ENCODE assay signal across 16 cellular contexts in the genomic region with DNA sequence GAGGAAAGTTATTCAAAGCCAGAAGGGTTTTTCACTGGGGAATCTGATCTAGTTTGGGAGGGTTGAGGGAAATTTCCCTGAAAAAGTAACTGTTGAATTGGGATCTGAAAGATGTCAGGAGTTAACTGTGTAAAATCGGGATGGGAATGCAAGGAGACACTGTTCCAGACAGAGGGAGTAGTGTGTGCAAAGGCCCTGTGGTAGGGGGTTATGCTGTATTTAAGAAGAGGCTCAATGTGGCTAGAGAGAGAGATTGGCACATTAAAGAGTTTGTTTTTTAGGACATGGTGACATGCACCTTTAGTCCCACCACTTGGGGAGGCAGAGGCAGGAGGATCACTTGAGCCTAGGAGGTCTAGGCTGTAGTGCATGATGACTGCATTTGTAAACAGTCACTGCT. TPM values are rescaled to one million over a fixed set of nuclear protein-coding genes. Genes with fewer than 3 reads are reported as not detected.
A peak's percentile ranks its signal among the peaks of the same experiment; 100 is the strongest.
DNase-seq lines count a peak whose midpoint lies in the region; ATAC-seq, FAIRE-seq and TF ChIP-seq lines count a peak whose summit lies in the region.
"Had no signal": no experiment of that assay in that cellular context is flagged by ENCODE, and none has a peak within 500 bp of the region (broad histone marks: within the 10 kb centered on the region; RNA-seq: fewer than 3 reads in every experiment).

No MANE protein-coding gene starts in this region.

- peak overlapping the region; percentile 22; the same call in 1 of the 2 replicates for H3K27ac Mint-ChIP-seq in WTC11
- H3K27ac Mint-ChIP-seq: CD8-positive, alpha-beta memory T cell had no signal

- H3K27me3 ChIP-seq in HCT116 (ENCODE audit: insufficient read depth, low read length) (no peaks in the 10 kb centered on the region), trophoblast cell (ENCODE audit: insufficient read depth, low read length) (no peaks in the 10 kb centered on the region), HepG2 (ENCODE audit: control insufficient read depth in 1 of 2, insufficient read depth in 2 of 2, low read length in 2 of 2) (peaks cover 0 to under 1% of the 10 kb centered on the region in 2 experiments; a peak in 2 of 5 replicates)
- H3K27me3 ChIP-seq: BLaER1 had no signal

- peaks cover 16% of the 10 kb centered on the region for H3K79me1 ChIP-seq in trophoblast cell (ENCODE audit: low read length)

- no peak overlapping the region for H2BK12ac ChIP-seq in trophoblast cell (ENCODE audit: low read length)

- no peaks in the 10 kb centered on the region for H3K9me2 ChIP-seq in HCT116 (ENCODE audit: insufficient read depth)

- TF ChIP-seq RAD21 in HCT116 (IDR thresholded peaks at IDR 0.05; ENCODE audit: low read depth) (no peak), HepG2 (CRISPR knock-in tag; IDR thresholded peaks at IDR 0.05) (no peak)

- TF ChIP-seq EP300 in HepG2 (IDR thresholded peaks at IDR 0.05; ENCODE audit: low read depth in 2 of 2, low read length in 2 of 2) (no peak), HepG2 (CRISPR knock-in tag; IDR thresholded peaks at IDR 0.05; ENCODE audit: borderline replicate concordance) (no peak)

- no peak overlapping the region for H4K12ac ChIP-seq in trophoblast cell (ENCODE audit: low read depth, low read length)

- ATAC-seq in HCT116 (no peak), WTC11 (no peak), HepG2 (no peak)

- H3K23ac ChIP-seq in trophoblast cell (ENCODE audit: low read length) = no peak overlapping the region

- no peak overlapping the region for H3K18ac ChIP-seq in trophoblast cell (ENCODE audit: low read length)

- H3K4ac ChIP-seq in trophoblast cell (ENCODE audit: low read depth, low read length) = peak overlapping the region; percentile 49

- no peak overlapping the region for H3K27ac ChIP-seq in HCT116 (ENCODE audit: low read depth, low read length)
- H3K27ac ChIP-seq in epithelial cell of prostate = peak overlapping the region; percentile 99
- H3K27ac ChIP-seq in trophoblast cell (ENCODE audit: low read depth, low read length) = no peak overlapping the region
- no peak overlapping the region for H3K27ac ChIP-seq in HepG2 (ENCODE audit: extremely low read length, insufficient read depth, low read length)
- H3K27ac ChIP-seq: BLaER1 had no signal

- intact Hi-C loops in HCT116 (cut with micrococcal nuclease) = no loop called here
- intact Hi-C loops in HepG2 (cut with micrococcal nuclease; ENCODE audit: unreplicated experiment) = no loop called here

- H3K9me3 Mint-ChIP-seq in WTC11 = peaks cover 4% of the 10 kb centered on the region; the same call in 1 of the 2 replicates
- H3K9me3 Mint-ChIP-seq: CD8-positive, alpha-beta memory T cell had no signal

- H3K4me1 ChIP-seq in HCT116 (ENCODE audit: control insufficient read depth in 1 of 2, insufficient read depth in 2 of 2, low read length in 2 of 2) (peaks cover 62 to 90% of the 10 kb centered on the region in 2 experiments), trophoblast cell (ENCODE audit: control insufficient read depth in 1 of 2, insufficient read depth in 2 of 2, low read length in 2 of 2) (peaks cover 27 to 35% of the 10 kb centered on the region in 2 experiments), HepG2 (ENCODE audit: insufficient read depth, low read length) (no peaks in the 10 kb centered on the region)

- H3K4me3 ChIP-seq in HCT116 (replicated peaks in 1 of 2; ENCODE audit: low read depth in 1 of 2, low read length in 2 of 2) (no peak overlapping the region), trophoblast cell (ENCODE audit: low read depth, low read length) (no peak overlapping the region), HepG2 (replicated peaks in 1 of 3; ENCODE audit: insufficient read depth in 1 of 3, low read depth in 2 of 3, low read length in 3 of 3) (no peak overlapping the region)
- H3K4me3 ChIP-seq: BLaER1 had no signal

- H2AFZ ChIP-seq in HCT116 (ENCODE audit: low read depth, low read length, poor library complexity, severe bottlenecking) (no peak overlapping the region), trophoblast cell (ENCODE audit: insufficient read depth, low read length, poor library complexity) (no peak overlapping the region), HepG2 (ENCODE audit: low read length) (no peak overlapping the region)

- no peak overlapping the region for H2AK5ac ChIP-seq in trophoblast cell (ENCODE audit: low read length)

- CTCF ChIA-PET in HCT116 (lab: Charles Lee) (no interaction called here), WTC11 (lab: Charles Lee) (no interaction called here), HepG2 (lab: Yijun Ruan, JAX; ENCODE audit: low intra/inter-chr PET ratio, low total read pairs) (no interaction called here)

- H3K36me3 ChIP-seq in HCT116 (ENCODE audit: control insufficient read depth in 1 of 2, insufficient read depth in 2 of 2, low read length in 2 of 2) = no peaks in the 10 kb centered on the region
- H3K36me3 ChIP-seq in trophoblast cell (ENCODE audit: control insufficient read depth in 1 of 2, insufficient read depth in 2 of 2, low read length in 2 of 2) = peaks cover 3 to 7% of the 10 kb centered on the region in 2 experiments
- no peaks in the 10 kb centered on the region for H3K36me3 ChIP-seq in HepG2 (replicated peaks in 1 of 2; ENCODE audit: control insufficient read depth in 1 of 2, insufficient read depth in 2 of 2, low read length in 2 of 2)
- H3K36me3 ChIP-seq: BLaER1 had no signal

- no peak overlapping the region for H2BK120ac ChIP-seq in trophoblast cell (ENCODE audit: insufficient read depth, low read length, poor library complexity)

- POLR2A ChIA-PET in HCT116 (lab: Charles Lee) = no interaction called here
- POLR2A ChIA-PET in WTC11 (lab: Charles Lee) = no interaction called here
- POLR2A ChIA-PET in HepG2 (lab: Yijun Ruan, JAX) = no interaction called here

- H4K20me1 ChIP-seq in HCT116 (ENCODE audit: insufficient read depth) (no peaks in the 10 kb centered on the region), HepG2 (ENCODE audit: insufficient read depth, low read length) (no peaks in the 10 kb centered on the region)
- H4K20me1 ChIP-seq: BLaER1 had no signal

- FAIRE-seq in HepG2 (lab: Jason Lieb, UNC) = no peak
- FAIRE-seq: HTR-8/SVneo had no signal

- no CpG with 5 or more reads among the region's 1 CpG for WGBS in trophoblast cell (ENCODE audit: extremely low coverage, insufficient coverage, insufficient read length)
- WGBS in HepG2 (ENCODE audit: low lambda C conversion rate) = 21% methylated on average over 1 of the region's 1 CpG

- no peak overlapping the region for H3K4me3 Mint-ChIP-seq in WTC11
- H3K4me3 Mint-ChIP-seq: CD8-positive, alpha-beta memory T cell had no signal

- DNase-seq in HCT116 (ENCODE audit: low read depth, low spot score) = no peak
- no peak for DNase-seq in WTC11 (ENCODE audit: low spot score)
- DNase-seq in epithelial cell of prostate (ENCODE audit: low read depth, low spot score) = no peak
- no peak for DNase-seq in trophoblast cell
- DNase-seq in HepG2 (ENCODE audit: low spot score) = no peak
- DNase-seq in NCI-H524 treated with DMSO at 0.1 percent for 48 hours (lab: John Stamatoyannopoulos, UW) = no peak
- no peak for DNase-seq in NCI-H146 treated with DMSO at 0.1 percent for 48 hours (lab: John Stamatoyannopoulos, UW; ENCODE audit: unreplicated experiment)
- DNase-seq: 8988T; AML-193; CD8-positive, alpha-beta memory T cell; DMS53; GF-D8; HCEC 1CT had no signal

- RAD21 ChIA-PET in HCT116 (lab: Charles Lee; ENCODE audit: low non-redundant PET in 1 of 2, low total read pairs in 2 of 2, uncharacterized antibody in 2 of 2, unreplicated experiment in 2 of 2) = no interaction called here

- H3K9me3 ChIP-seq in HCT116 (ENCODE audit: control insufficient read depth in 1 of 2, insufficient read depth in 1 of 2, low read depth in 1 of 2, low read length in 2 of 2) (no peaks in the 10 kb centered on the region), trophoblast cell (ENCODE audit: insufficient read depth, low read depth, low read length) (no peaks in the 10 kb centered on the region), HepG2 (ENCODE audit: low read length) (no peaks in the 10 kb centered on the region)
- H3K9me3 ChIP-seq: BLaER1 had no signal

- TF ChIP-seq POLR2A in HCT116 (IDR thresholded peaks at IDR 0.05; ENCODE audit: borderline replicate concordance, extremely low read depth, insufficient read depth, insufficient read length) = no peak
- no peak for TF ChIP-seq POLR2A in HepG2 (IDR thresholded peaks at IDR 0.05; ENCODE audit: insufficient read depth in 1 of 2, low read depth in 2 of 2, low read length in 2 of 2)

- no peak overlapping the region for H3K4me2 ChIP-seq in HCT116 (ENCODE audit: low read length)
- no peak overlapping the region for H3K4me2 ChIP-seq in trophoblast cell (ENCODE audit: low read length)
- no peak overlapping the region for H3K4me2 ChIP-seq in HepG2 (ENCODE audit: low read depth, low read length)
- H3K4me2 ChIP-seq: BLaER1 had no signal

- H3K4me1 Mint-ChIP-seq in WTC11 = peaks cover 18% of the 10 kb centered on the region
- H3K4me1 Mint-ChIP-seq: CD8-positive, alpha-beta memory T cell had no signal

- H2BK5ac ChIP-seq in trophoblast cell (ENCODE audit: low read depth, low read length, poor library complexity) = no peak overlapping the region

- no peak overlapping the region for H3K14ac ChIP-seq in trophoblast cell (ENCODE audit: low read length)

- no peak for TF ChIP-seq CTCF in HCT116 (IDR thresholded peaks at IDR 0.05 in 2 of 3, conservative IDR thresholded peaks at IDR 0.05 in 1 of 3; ENCODE audit: borderline replicate concordance in 1 of 3, insufficient read depth in 1 of 3, low read depth in 2 of 3, low read length in 2 of 3)
- TF ChIP-seq CTCF in WTC11 (IDR thresholded peaks at IDR 0.05) = no peak
- TF ChIP-seq CTCF in HepG2 (CRISPR knock-in tag; IDR thresholded peaks at IDR 0.05) = no peak

- H4K91ac ChIP-seq in trophoblast cell (ENCODE audit: low read depth, low read length) = no peak overlapping the region

- H3K79me2 ChIP-seq in HCT116 (ENCODE audit: insufficient read depth, low read length) (peaks cover 69% of the 10 kb centered on the region), trophoblast cell (ENCODE audit: control insufficient read depth, insufficient read depth, low read length, poor library complexity) (peaks cover 12% of the 10 kb centered on the region), HepG2 (ENCODE audit: insufficient read depth, low read length) (no peaks in the 10 kb centered on the region)

- H3K27me3 Mint-ChIP-seq in WTC11 (ENCODE audit: low read depth) = no peaks in the 10 kb centered on the region

- H3K9ac ChIP-seq in HCT116 (ENCODE audit: low read length) = no peak overlapping the region
- H3K9ac ChIP-seq in trophoblast cell (ENCODE audit: low read length) = no peak overlapping the region
- H3K9ac ChIP-seq in HepG2 (ENCODE audit: insufficient read depth, low read depth, low read length) = no peak overlapping the region
- H3K9ac ChIP-seq: BLaER1 had no signal

- no peak overlapping the region for H4K8ac ChIP-seq in trophoblast cell (ENCODE audit: low read depth, low read length)

- peaks cover 10% of the 10 kb centered on the region for H3K36me3 Mint-ChIP-seq in WTC11
- H3K36me3 Mint-ChIP-seq: CD8-positive, alpha-beta memory T cell had no signal

- BruUV-seq in HCT116 (replicated peaks; lab: Mats Ljungman, UMichigan) (no TSS peak), HepG2 (replicated peaks; lab: Mats Ljungman, UMichigan) (no TSS peak)

- in situ Hi-C loops in HepG2 (cut with HindIII; ENCODE audit: extremely low pct_ligation_motif_present, low pct_unique_long_range_greater_than_20kb) = no loop called here

RNA-seq across cellular contexts. Expression of a gene that starts 16.9 kb away (rescaled TPM):
- total RNA-seq in HCT116 (2021; ENCODE audit: unreplicated experiment) (94.7 TPM), WTC11 (2021) (128 to 142 TPM (median 136 TPM) in 3 replicates), HepG2 (2016; rRNA removed; fragmentation: Illumina TruSeq; extraction: Trizol) (not detected in 2 replicates)
- polyA plus RNA-seq in HCT116 (2012) = 206 and 214 TPM in 2 replicates
- 306 and 323 TPM in 2 replicates for polyA plus RNA-seq in trophoblast cell (2013)
- total RNA-seq in HepG2 (2016; cell fraction: cytosol; rRNA removed; fragmentation: Illumina TruSeq; extraction: Trizol; ENCODE audit: low read depth) = not detected in 2 replicates
- total RNA-seq in HepG2 (2016; cell fraction: insoluble cytoplasmic fraction; rRNA removed; fragmentation: Illumina TruSeq; extraction: Trizol) = not detected in 2 replicates
- total RNA-seq in HepG2 (2016; cell fraction: membrane; rRNA removed; fragmentation: Illumina TruSeq; extraction: Trizol) = not detected in 2 replicates
- 0.22 TPM in 1 of 2 replicates, not detected in the other for total RNA-seq in HepG2 (2016; cell fraction: nucleus; rRNA removed; fragmentation: Illumina TruSeq; extraction: Trizol)
- 0.11 and 0.57 TPM in 2 replicates for polyA plus RNA-seq in HepG2 (2011; rRNA removed)
- 0.09 and 0.32 TPM in 2 replicates for polyA plus RNA-seq in HepG2 (2011; cell fraction: cytosol; rRNA removed)
- 0.19 and 0.23 TPM in 2 replicates for polyA plus RNA-seq in HepG2 (2011; cell fraction: nucleus; rRNA removed)
- 0.12 and 0.25 TPM in 2 replicates for polyA plus RNA-seq in HepG2 (2012)
- polyA plus RNA-seq in HepG2 (2016; cell fraction: cytosol; fragmentation: Illumina TruSeq; extraction: Trizol; ENCODE audit: low read depth) = not detected in 2 replicates
- polyA plus RNA-seq in HepG2 (2016; cell fraction: insoluble cytoplasmic fraction; fragmentation: Illumina TruSeq; extraction: Trizol; ENCODE audit: low read depth) = 0.22 TPM in 1 of 2 replicates, not detected in the other
- not detected in 2 replicates for polyA plus RNA-seq in HepG2 (2016; cell fraction: membrane; fragmentation: Illumina TruSeq; extraction: Trizol; ENCODE audit: low read depth)
- polyA plus RNA-seq in HepG2 (2016; cell fraction: nucleus; fragmentation: Illumina TruSeq; extraction: Trizol; ENCODE audit: insufficient read depth, low read depth) = not detected in 2 replicates
- polyA minus RNA-seq in HepG2 (2011; rRNA and poly(A)+ RNA removed; ENCODE audit: low replicate concordance) = 1.1 TPM in 1 of 2 replicates, not detected in the other
- not detected in 2 replicates for polyA minus RNA-seq in HepG2 (2011; cell fraction: cytosol; rRNA and poly(A)+ RNA removed)
- not detected in 2 replicates for polyA minus RNA-seq in HepG2 (2011; cell fraction: nucleus; rRNA and poly(A)+ RNA removed)
- total RNA-seq: CD8-positive, alpha-beta memory T cell; H4 had no signal

Comparison
In these comparisons a context has a peak if more than half of its experiments do, and no peak if none do; other contexts are left out.
1. RNA of a gene that starts 16.9 kb away (total RNA-seq): 128 to 142 TPM in WTC11 and 94.7 TPM in HCT116 (single experiment); 0.22 TPM in HepG2; every median in the first group is over 10 times any median in the second.